Comparison of ENCODE assay signal across 8 cellular contexts in the genomic region with DNA sequence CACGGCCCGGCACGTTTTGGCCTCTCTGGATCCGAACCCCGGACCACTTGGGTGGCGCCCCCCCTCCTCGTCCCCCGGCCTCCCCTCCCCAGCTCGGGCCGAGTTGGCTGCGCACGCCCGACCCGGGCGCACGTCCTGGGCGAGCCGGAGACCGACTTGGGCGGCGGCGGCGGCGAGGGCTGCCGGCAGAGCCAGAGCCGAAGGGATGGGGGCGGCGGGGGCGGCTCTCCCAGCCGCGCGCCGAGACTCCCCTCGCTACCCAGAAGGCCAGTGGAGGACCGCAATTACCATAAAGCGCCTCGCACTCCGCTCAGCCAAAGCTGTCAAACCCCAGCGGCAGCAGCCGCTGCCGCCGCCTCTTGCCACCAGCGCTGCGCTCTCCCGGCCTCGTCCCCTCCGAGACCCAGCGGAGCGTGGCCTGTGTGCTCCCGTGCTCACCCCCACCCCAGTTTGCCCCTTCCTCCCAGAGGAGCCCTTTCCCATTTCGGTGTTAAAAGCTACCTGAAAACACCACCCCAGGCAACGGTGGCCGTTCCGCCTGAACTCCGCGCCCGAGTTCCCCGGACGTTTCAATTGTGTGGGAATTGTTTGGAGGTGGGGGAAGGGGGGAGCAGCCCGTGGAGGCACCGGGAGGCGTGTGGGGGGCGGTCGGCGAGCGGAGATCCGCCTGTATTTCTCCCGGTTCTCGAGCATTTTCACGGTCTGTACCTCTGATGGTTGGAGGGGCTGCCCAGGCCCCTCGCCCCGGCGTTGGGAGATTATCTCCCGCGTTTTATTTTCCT. TPM values are rescaled to one million over a fixed set of nuclear protein-coding genes. Genes with fewer than 3 reads are reported as not detected.
DNase-seq lines count a peak whose midpoint lies in the region; ATAC-seq and TF ChIP-seq lines count a peak whose summit lies in the region.

No MANE protein-coding gene starts in this region.

- H3K27ac ChIP-seq in brain microvascular endothelial cell: no peak overlapping the region

- H3K36me3 ChIP-seq in brain microvascular endothelial cell (replicated peaks): no peaks in the 10 kb centered on the region

- no peaks in the 10 kb centered on the region for H3K27me3 ChIP-seq in brain microvascular endothelial cell (replicated peaks)

- ATAC-seq in HG03439 (IDR thresholded peaks at IDR 0.05; ENCODE audit: unreplicated experiment): peak; percentile 14
- peak; percentile 54 for ATAC-seq in stimulated activated effector memory CD8-positive, alpha-beta T cell treated with anti-CD3 and anti-CD28 coated beads, Interleukin-12 subunit alpha, Interleukin-12 subunit beta, amount 100 ng/mL, for 72 hours

- H3K4me1 Mint-ChIP-seq in stimulated activated effector memory CD8-positive, alpha-beta T cell treated with anti-CD3 and anti-CD28 coated beads, Interleukin-12 subunit alpha, Interleukin-12 subunit beta, amount 100 ng/mL, for 72 hours: peaks cover 15% of the 10 kb centered on the region

- TF ChIP-seq CTCF in brain microvascular endothelial cell (IDR thresholded peaks at IDR 0.05; ENCODE audit: low read depth, low read length, missing control alignments): no peak

- H3K4me3 Mint-ChIP-seq in stimulated activated effector memory CD8-positive, alpha-beta T cell treated with anti-CD3 and anti-CD28 coated beads, Interleukin-12 subunit alpha, Interleukin-12 subunit beta, amount 100 ng/mL, for 72 hours: peak overlapping the region; percentile 90

- peak; percentile 53 to 78 for DNase-seq in NCI-H524 (lab: John Stamatoyannopoulos, UW)
- DNase-seq in NCI-H524 treated with DMSO at 0.1 percent for 48 hours (lab: John Stamatoyannopoulos, UW): no peak
- peak; percentile 65 for DNase-seq in SK-N-DZ (ENCODE audit: low spot score)
- DNase-seq in brain microvascular endothelial cell: no peak
- DNase-seq in kidney tubule cell (ENCODE audit: low spot score): peak; percentile 70
- no peak for DNase-seq in stimulated activated effector memory CD8-positive, alpha-beta T cell treated with anti-CD3 and anti-CD28 coated beads, Interleukin-12 subunit alpha, Interleukin-12 subunit beta, amount 100 ng/mL, for 72 hours (ENCODE audit: low spot score in 2 of 2)
- no peak for DNase-seq in OCI-M2 (lab: John Stamatoyannopoulos, UW; ENCODE audit: unreplicated experiment)

- in situ Hi-C loops in brain microvascular endothelial cell (cut with HindIII; ENCODE audit: low pct_ligation_motif_present, low sequenced_read_pairs): no loop called here

- H3K36me3 Mint-ChIP-seq in stimulated activated effector memory CD8-positive, alpha-beta T cell treated with anti-CD3 and anti-CD28 coated beads, Interleukin-12 subunit alpha, Interleukin-12 subunit beta, amount 100 ng/mL, for 72 hours: peaks cover 43% of the 10 kb centered on the region

- H3K4me3 ChIP-seq in brain microvascular endothelial cell (ENCODE audit: low read depth, low read length): peak overlapping the region; percentile 48

- H3K27ac Mint-ChIP-seq in stimulated activated effector memory CD8-positive, alpha-beta T cell treated with anti-CD3 and anti-CD28 coated beads, Interleukin-12 subunit alpha, Interleukin-12 subunit beta, amount 100 ng/mL, for 72 hours: peak overlapping the region; percentile 76

- no peaks in the 10 kb centered on the region for H3K9me3 Mint-ChIP-seq in stimulated activated effector memory CD8-positive, alpha-beta T cell treated with anti-CD3 and anti-CD28 coated beads, Interleukin-12 subunit alpha, Interleukin-12 subunit beta, amount 100 ng/mL, for 72 hours

RNA-seq across cellular contexts. Expression of a gene that starts 0.7 kb away (rescaled TPM):
- polyA plus RNA-seq in SK-N-DZ (2014; cell fraction: cytosol; rRNA removed): 54.9 and 65.2 TPM in 2 replicates
- 40.2 and 73.5 TPM in 2 replicates for polyA plus RNA-seq in SK-N-DZ (2014; cell fraction: nucleus; rRNA removed)

Comparison
In these comparisons a context has a peak if more than half of its experiments do, and no peak if none do; other contexts are left out.
1. DNase-seq: peak in NCI-H524 (2 of 2), SK-N-DZ (single experiment) and kidney tubule cell (single experiment); none in NCI-H524 treated with DMSO at 0.1 percent for 48 hours (single experiment), brain microvascular endothelial cell (single experiment), stimulated activated effector memory CD8-positive, alpha-beta T cell treated with anti-CD3 and anti-CD28 coated beads, Interleukin-12 subunit alpha, Interleukin-12 subunit beta, amount 100 ng/mL, for 72 hours (0 of 2) and OCI-M2 (single experiment).